ENCODE assay signal across 28 cellular contexts in the genomic region with DNA sequence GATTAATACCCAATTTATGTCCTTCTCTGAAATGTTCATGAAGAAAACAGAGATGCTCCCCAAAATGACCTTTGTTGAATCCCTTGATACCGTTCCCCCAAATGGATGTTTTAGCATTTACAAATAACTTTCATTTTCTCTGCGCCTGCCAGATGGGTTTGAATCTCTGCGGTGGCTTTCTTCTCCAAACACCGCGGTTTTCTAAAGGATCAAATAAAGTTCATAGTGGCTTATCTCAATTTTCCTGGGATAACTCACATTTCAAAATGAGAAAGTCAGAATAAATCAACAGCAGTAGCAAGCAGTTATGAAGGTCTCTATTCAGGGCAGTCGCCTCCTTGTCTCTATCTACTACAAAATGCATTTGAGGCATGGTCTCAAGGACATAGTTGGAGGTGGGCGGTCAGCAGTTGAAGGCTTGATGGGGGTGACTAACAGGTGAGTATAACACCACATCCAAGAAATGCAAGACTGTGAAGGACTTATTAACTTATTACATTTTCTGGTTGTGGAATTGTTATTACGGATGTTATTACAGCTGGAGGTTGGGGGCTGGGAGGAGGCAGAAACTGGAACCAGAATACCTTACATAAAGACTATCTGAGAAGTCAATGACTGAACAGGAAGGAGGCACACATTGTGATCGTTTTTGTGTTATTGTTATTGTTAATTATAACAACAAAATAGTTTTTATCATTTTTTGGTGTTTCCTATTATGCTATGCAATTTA.
DNase-seq lines count a peak whose midpoint lies in the region; ATAC-seq and TF ChIP-seq lines count a peak whose summit lies in the region.
"Had no signal": no experiment of that assay in that cellular context is flagged by ENCODE, and none has a peak within 500 bp of the region (broad histone marks: within the 10 kb centered on the region; RNA-seq: fewer than 3 reads in every experiment).

No MANE protein-coding gene starts in this region.

- no peaks in the 10 kb centered on the region for H3K36me3 Mint-ChIP-seq in nephron (ENCODE audit: low read depth)
- H3K36me3 Mint-ChIP-seq in HFFc6 (ENCODE audit: low read depth), result no peaks in the 10 kb centered on the region
- no peaks in the 10 kb centered on the region for H3K36me3 Mint-ChIP-seq in chondrocyte (ENCODE audit: low read depth)
- H3K36me3 Mint-ChIP-seq: CD4-positive, alpha-beta memory T cell had no signal

- H2AFZ ChIP-seq in ACC112 (ENCODE audit: low read length, unreplicated experiment) (no peak overlapping the region), hepatocyte (no peak overlapping the region)
- H2AFZ ChIP-seq: GM23248 had no signal

- H3K27ac ChIP-seq in ACC112 (ENCODE audit: low read depth, low read length), result no peak overlapping the region
- no peak overlapping the region for H3K27ac ChIP-seq in hepatocyte
- H3K27ac ChIP-seq: GM23248 had no signal

- no peaks in the 10 kb centered on the region for H3K9me3 ChIP-seq in hepatocyte (ENCODE audit: low read depth)

- DNase-seq in amniotic epithelial cell (ENCODE audit: low read depth) (peak; percentile 84), hepatocyte (ENCODE audit: low spot score) (no peak), COLO668 (lab: John Stamatoyannopoulos, UW; ENCODE audit: unreplicated experiment) (no peak), HFFc6 (no peak), chondrocyte (ENCODE audit: low spot score) (no peak)
- DNase-seq: 8988T; AML-193; C1 segment of cervical spinal cord; Caco-2; CD4-positive, alpha-beta memory T cell; DMS 273 treated with DMSO at 0.1 percent for 48 hours; DMS79; GM23248; H9; MV-4-11; NCI-H1105; NCI-H146; NCI-H1930; NCI-H2107; NCI-H446 treated with DMSO at 0.1 percent for 48 hours; NCI-H526; NCI-H82; Right ventricle myocardium superior; RPMI8226 had no signal

- no peaks in the 10 kb centered on the region for H4K20me1 ChIP-seq in hepatocyte (ENCODE audit: insufficient read depth, poor library complexity, severe bottlenecking)

- no peaks in the 10 kb centered on the region for H3K36me3 ChIP-seq in ACC112 (ENCODE audit: insufficient read depth, low read length)
- H3K36me3 ChIP-seq in hepatocyte (replicated peaks; ENCODE audit: insufficient read depth, low read depth), result no peaks in the 10 kb centered on the region

- H3K4me1 Mint-ChIP-seq in nephron, result peaks cover 11% of the 10 kb centered on the region
- H3K4me1 Mint-ChIP-seq in HFFc6 (ENCODE audit: low read depth), result no peaks in the 10 kb centered on the region
- H3K4me1 Mint-ChIP-seq in chondrocyte (ENCODE audit: low read depth), result no peaks in the 10 kb centered on the region
- H3K4me1 Mint-ChIP-seq: CD4-positive, alpha-beta memory T cell; H9 had no signal

- peak overlapping the region; percentile 36 for H3K4me2 ChIP-seq in hepatocyte

- H3K4me3 Mint-ChIP-seq in nephron (peak overlapping the region in 2 of 3 experiments; percentile 59 to 67), HFFc6 (no peak overlapping the region), chondrocyte (ENCODE audit: unreplicated experiment) (no peak overlapping the region)
- H3K4me3 Mint-ChIP-seq: CD4-positive, alpha-beta memory T cell; H9 had no signal

- H3K27ac Mint-ChIP-seq in nephron (peak overlapping the region; percentile 26 to 87 (median 37)), HFFc6 (no peak overlapping the region), chondrocyte (ENCODE audit: unreplicated experiment) (no peak overlapping the region)
- H3K27ac Mint-ChIP-seq: CD4-positive, alpha-beta memory T cell; H9 had no signal

- no peaks in the 10 kb centered on the region for H3K27me3 Mint-ChIP-seq in nephron (ENCODE audit: low read depth)
- H3K27me3 Mint-ChIP-seq in HFFc6 (ENCODE audit: insufficient read depth), result no peaks in the 10 kb centered on the region
- no peaks in the 10 kb centered on the region for H3K27me3 Mint-ChIP-seq in chondrocyte (ENCODE audit: low read depth)
- H3K27me3 Mint-ChIP-seq: CD4-positive, alpha-beta memory T cell had no signal

- H3K9me3 Mint-ChIP-seq in nephron (no peaks in the 10 kb centered on the region), HFFc6 (peaks cover 36% of the 10 kb centered on the region), chondrocyte (ENCODE audit: low read depth) (no peaks in the 10 kb centered on the region)
- H3K9me3 Mint-ChIP-seq: H9 had no signal

- H3K79me2 ChIP-seq in ACC112 (ENCODE audit: control insufficient read depth, insufficient read depth, low read length, unreplicated experiment), result no peaks in the 10 kb centered on the region
- H3K79me2 ChIP-seq in hepatocyte, result no peaks in the 10 kb centered on the region

- peak overlapping the region; percentile 1; the same call in 1 of the 2 replicates for H3K4me3 ChIP-seq in ACC112 (ENCODE audit: low read depth, low read length)
- no peak overlapping the region for H3K4me3 ChIP-seq in hepatocyte
- H3K4me3 ChIP-seq: GM23248, K562 had no signal

- H3K27me3 ChIP-seq in ACC112 (ENCODE audit: insufficient read depth, low read length), result no peaks in the 10 kb centered on the region
- no peaks in the 10 kb centered on the region for H3K27me3 ChIP-seq in hepatocyte

- H3K9me2 ChIP-seq in hepatocyte (replicated peaks; ENCODE audit: insufficient read depth), result no peaks in the 10 kb centered on the region

- 79% methylated on average over 9 of the region's 9 CpGs for WGBS in hepatocyte (ENCODE audit: low lambda C conversion rate, missing lambda C conversion rate)

- H3K4me1 ChIP-seq in ACC112 (ENCODE audit: control insufficient read depth, insufficient read depth, low read length, unreplicated experiment) (no peaks in the 10 kb centered on the region), hepatocyte (ENCODE audit: insufficient read depth) (peaks cover 5% of the 10 kb centered on the region)

- TF ChIP-seq CTCF in hepatocyte (IDR thresholded peaks at IDR 0.05; ENCODE audit: poor library complexity) (no peak), nephron (IDR thresholded peaks at IDR 0.05; ENCODE audit: unreplicated experiment in 3 of 3) (no peak), HFFc6 (IDR thresholded peaks at IDR 0.05) (no peak), chondrocyte (IDR thresholded peaks at IDR 0.05) (no peak)

- no peak for ATAC-seq in GM21423 (IDR thresholded peaks at IDR 0.05; ENCODE audit: unreplicated experiment)
- ATAC-seq: K562 had no signal

Comparison
In these comparisons a context has a peak if more than half of its experiments do, and no peak if none do; other contexts are left out.
1. H3K27ac Mint-ChIP-seq: peak in nephron (3 of 3); none in HFFc6 (single experiment) and chondrocyte (single experiment).
2. H3K4me3 Mint-ChIP-seq: peak in nephron (2 of 3); none in HFFc6 (single experiment) and chondrocyte (single experiment).